25 cellular contexts compared by ENCODE assay signal in genomic region chr2:82524826-82525225, GRCh38.
"Had no signal": no experiment of that assay in that cellular context is flagged by ENCODE, and none has a peak within 500 bp of the region (broad histone marks: within the 10 kb centered on the region; RNA-seq: fewer than 3 reads in every experiment).

No MANE protein-coding gene starts in this region.

- FAIRE-seq: urothelium cell line had no signal

- DNase-seq: stimulated activated CD4-positive, alpha-beta T cell treated with anti-CD3 and anti-CD28 coated beads, Interleukin-2, amount 100 ng/mL, for 48 hours; stimulated activated CD4-positive, alpha-beta T cell treated with anti-CD3 and anti-CD28 coated beads, Interleukin-4, amount 100 ng/mL, for 1 hour; stimulated activated CD4-positive, alpha-beta T cell treated with anti-CD3 and anti-CD28 coated beads, Interleukin-4, amount 100 ng/mL, for 24 hours; stimulated activated CD4-positive, alpha-beta T cell treated with anti-CD3 and anti-CD28 coated beads, Interleukin-4, amount 100 ng/mL, for 4 hours; stimulated activated CD8-positive, alpha-beta memory T cell treated with anti-CD3 and anti-CD28 coated beads, Interleukin-4, amount 100 ng/mL, for 48 hours; stimulated activated naive B cell treated with anti-CD40 and anti-IgM and Interleukin-4, amounts not matched to agents 10 μg/mL and 1 μg/mL and 100 μg/mL, for 72 hours; stimulated activated naive CD4-positive, alpha-beta T cell treated with Interleukin-2 at 50 U/mL for 16 hours; stimulated activated naive CD8-positive, alpha-beta T cell treated with anti-CD3 and anti-CD28 coated beads, Interleukin-15, amount 100 ng/mL, for 72 hours; stimulated activated naive CD8-positive, alpha-beta T cell treated with anti-CD3 and anti-CD28 coated beads, Interleukin-15, Interleukin-2, amounts not matched to agents 100 U/mL and 50 U/mL, for 24 hours; stomach; substantia nigra; testis; thyroid gland; tibial artery; transverse colon; trophoblast cell; upper lobe of left lung; upper lobe of right lung; uterus had no signal

- H3K4me1 ChIP-seq: stomach, suprapubic skin, testis, thyroid gland, tibial artery, tibial nerve, transverse colon, upper lobe of left lung, upper lobe of right lung, uterus, vagina had no signal

- H3K27ac ChIP-seq: stomach, suprapubic skin, testis, thoracic aorta, thyroid gland, tibial artery, tibial nerve, transverse colon, upper lobe of left lung, upper lobe of right lung, uterus, vagina had no signal

- H3K4me3 ChIP-seq: stomach, suprapubic skin, testis, thoracic aorta, thyroid gland, tibial artery, tibial nerve, transverse colon, upper lobe of left lung, upper lobe of right lung, uterus, vagina had no signal

- ATAC-seq: stimulated activated memory B cell treated with anti-CD40 and anti-IgM and Interleukin-4, amounts not matched to agents 10 μg/mL and 1 μg/mL and 100 μg/mL, for 72 hours; stimulated activated naive CD8-positive, alpha-beta T cell treated with anti-CD3 and anti-CD28 coated beads, Interleukin-15, Interleukin-2, amounts not matched to agents 100 U/mL and 50 U/mL, for 24 hours; upper lobe of right lung had no signal

- H3K9me3 ChIP-seq: testis, thoracic aorta, thyroid gland, tibial artery, tibial nerve, transverse colon, upper lobe of left lung, upper lobe of right lung, uterus, vagina had no signal

- H3K27me3 ChIP-seq: stomach, suprapubic skin, testis, thyroid gland, tibial artery, tibial nerve, transverse colon, upper lobe of left lung, upper lobe of right lung, uterus, vagina had no signal

- H3K36me3 ChIP-seq: stomach, suprapubic skin, thoracic aorta, thyroid gland, tibial artery, tibial nerve, transverse colon, upper lobe of left lung, upper lobe of right lung, uterus, vagina had no signal
